In genomic region chr11:89744158-89744557, GRCh38 we compare ENCODE assay signal across 21 cellular contexts. TPM values are rescaled to one million over a fixed set of nuclear protein-coding genes. Genes with fewer than 3 reads are reported as not detected.
"Had no signal": no experiment of that assay in that cellular context is flagged by ENCODE, and none has a peak within 500 bp of the region (broad histone marks: within the 10 kb centered on the region; RNA-seq: fewer than 3 reads in every experiment).

No MANE protein-coding gene starts in this region.

RNA-seq across cellular contexts. Expression of gene TRIM77, which starts 34.1 kb away (rescaled TPM):
- total RNA-seq: heart right ventricle; hepatocyte; kidney; left colon; left lung; liver; lower lobe of right lung; mammary epithelial cell; mucosa of gallbladder; naive thymus-derived CD8-positive, alpha-beta T cell; osteoblast; pancreas; psoas muscle; sigmoid colon; spleen; subcutaneous adipose tissue; suprapubic skin; thoracic aorta; upper lobe of right lung had no signal
- polyA plus RNA-seq: heart right ventricle; hepatocyte; immature natural killer cell; liver; mammary epithelial cell; naive thymus-derived CD8-positive, alpha-beta T cell; pancreas; psoas muscle; sigmoid colon; small intestine; spleen had no signal
